Comparison of ENCODE assay signal across 8 cellular contexts in the genomic region with DNA sequence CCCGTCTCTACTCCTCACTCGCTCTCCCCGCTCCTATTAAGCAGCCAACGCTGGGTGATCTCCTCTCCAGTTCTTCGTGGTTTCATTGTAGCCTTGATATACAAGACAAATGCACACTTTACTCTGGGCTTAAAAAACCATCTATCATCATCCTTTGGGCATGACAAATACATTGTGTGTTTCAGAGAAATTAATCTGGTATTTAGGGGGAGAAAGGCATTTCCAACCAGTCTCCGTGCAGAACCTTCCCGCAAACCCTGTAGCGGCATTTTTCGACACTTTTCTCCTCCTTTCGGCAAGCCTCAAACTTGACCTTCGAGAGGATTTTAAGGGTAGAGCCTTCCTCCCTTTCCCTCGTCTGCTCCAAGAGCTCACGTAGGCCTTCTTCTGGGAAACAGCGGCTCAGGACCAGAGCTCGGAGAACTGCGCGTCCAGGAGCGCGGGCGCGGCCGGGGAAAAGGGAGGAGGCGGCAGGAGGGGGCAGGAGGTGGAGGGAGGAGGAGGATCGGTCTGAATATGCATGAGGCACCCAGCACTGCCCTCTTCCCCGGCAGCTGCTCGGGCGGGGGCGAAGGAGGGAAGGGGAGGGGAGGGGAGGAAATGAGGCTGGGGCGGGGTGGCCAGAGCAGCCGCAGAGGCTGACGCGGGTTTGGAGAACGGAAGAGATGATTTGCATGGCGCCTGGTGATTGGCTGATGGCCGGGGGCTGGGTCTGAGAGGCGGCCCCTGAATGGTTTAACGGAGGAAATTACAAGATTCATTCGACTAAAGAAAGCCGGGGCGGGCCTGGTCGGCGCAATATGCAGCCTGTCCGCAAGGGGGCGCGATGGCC.
DNase-seq lines count a peak whose midpoint lies in the region; ATAC-seq and TF ChIP-seq lines count a peak whose summit lies in the region.

No MANE protein-coding gene starts in this region.

- TF ChIP-seq CTCF in VCaP (conservative IDR thresholded peaks at IDR 0.05), result peak; percentile 72
- TF ChIP-seq CTCF in mammary epithelial cell (conservative IDR thresholded peaks at IDR 0.05 in 1 of 2, IDR thresholded peaks at IDR 0.05 in 1 of 2; ENCODE audit: extremely low read depth in 1 of 2, insufficient read depth in 1 of 2, low read depth in 1 of 2, low read length in 2 of 2), result peak; percentile 47 to 63

- peak overlapping the region; percentile 78 for H2AFZ ChIP-seq in ACC112 (ENCODE audit: low read length, unreplicated experiment)
- H2AFZ ChIP-seq in mammary epithelial cell (ENCODE audit: low read depth, low read length), result peak overlapping the region; percentile 89

- BruUV-seq in mammary epithelial cell (replicated peaks; lab: Mats Ljungman, UMichigan), result no TSS peak

- H3K36me3 ChIP-seq in ACC112 (ENCODE audit: insufficient read depth, low read length) (no peaks in the 10 kb centered on the region), mammary epithelial cell (ENCODE audit: insufficient read depth, low read length) (no peaks in the 10 kb centered on the region)

- H3K4me1 ChIP-seq in ACC112 (ENCODE audit: control insufficient read depth, insufficient read depth, low read length, unreplicated experiment), result peaks cover 13% of the 10 kb centered on the region
- H3K4me1 ChIP-seq in mammary epithelial cell (ENCODE audit: insufficient read depth, low read length), result peaks cover 21% of the 10 kb centered on the region

- CTCF ChIA-PET in mammary epithelial cell (lab: Charles Lee; ENCODE audit: low non-redundant PET), result interaction anchor here (0.5 to 0.9 kb wide), 7 partner anchors 21 to 1137 kb away, joined by 3 to 17 read pairs (median 7); no protein-coding TSS in a partner anchor

- intact Hi-C loops in mammary epithelial cell (cut with micrococcal nuclease), result loop anchor here (1.0 to 5.0 kb wide), 6 partner anchors 128 to 719 kb away; a partner anchor contains a TSS

- in situ Hi-C loops in mammary epithelial cell (cut with MboI; ENCODE audit: low sequenced_read_pairs in 2 of 2), result loop anchor here (10.0 to 25.0 kb wide), 2 partner anchors 546 to 716 kb away; no protein-coding TSS in a partner anchor

- dilution Hi-C loops in mammary epithelial cell (cut with HindIII; ENCODE audit: low sequenced_read_pairs), result no loop called here

- peak overlapping the region; percentile 88 for H3K4me2 ChIP-seq in mammary epithelial cell (ENCODE audit: insufficient read depth, low read depth, low read length)

- DNase-seq in NCI-H2171 (lab: John Stamatoyannopoulos, UW) (peak; percentile 73), mammary epithelial cell (peak; percentile 95), iPS-NIHi7 (ENCODE audit: extremely low spot score) (peak; percentile 96)

- 2% methylated on average over 16 of the region's 45 CpGs for WGBS in mammary epithelial cell (ENCODE audit: low coverage, missing lambda C conversion rate)

- peak overlapping the region; percentile 37 for H3K9ac ChIP-seq in mammary epithelial cell (ENCODE audit: insufficient read depth, low read length)

- ATAC-seq in GM18870 (IDR thresholded peaks at IDR 0.05; ENCODE audit: unreplicated experiment) (peak; percentile 94), HG03135 (IDR thresholded peaks at IDR 0.05; ENCODE audit: unreplicated experiment) (peak; percentile 93)

- H3K27me3 ChIP-seq in ACC112 (ENCODE audit: insufficient read depth, low read length) (peaks cover 90% of the 10 kb centered on the region), mammary epithelial cell (ENCODE audit: insufficient read depth, low read length) (peaks cover 12% of the 10 kb centered on the region)

- H3K4me3 ChIP-seq in ACC112 (ENCODE audit: low read depth, low read length) (peak overlapping the region; percentile 74), mammary epithelial cell (replicated peaks in 1 of 3; ENCODE audit: insufficient read depth in 1 of 3, low read depth in 2 of 3, low read length in 3 of 3) (peak overlapping the region; percentile 39 to 42 (median 41)), skin epidermis (peak overlapping the region; percentile 16 to 48 (median 24))

- H3K27ac ChIP-seq in ACC112 (ENCODE audit: low read depth, low read length), result no peak overlapping the region
- H3K27ac ChIP-seq in VCaP, result no peak overlapping the region
- H3K27ac ChIP-seq in mammary epithelial cell (ENCODE audit: insufficient read depth, low read depth, low read length), result no peak overlapping the region
- peak overlapping the region in 5 of 21 experiments; percentile 13 to 48 (median 26) for H3K27ac ChIP-seq in skin epidermis

- H3K79me2 ChIP-seq in ACC112 (ENCODE audit: control insufficient read depth, insufficient read depth, low read length, unreplicated experiment) (no peaks in the 10 kb centered on the region), mammary epithelial cell (ENCODE audit: insufficient read depth, low read length) (no peaks in the 10 kb centered on the region)

- no peaks in the 10 kb centered on the region for H4K20me1 ChIP-seq in mammary epithelial cell (ENCODE audit: insufficient read depth, low read length)

- no peaks in the 10 kb centered on the region for H3K9me3 ChIP-seq in mammary epithelial cell (replicated peaks; ENCODE audit: insufficient read depth, low read length)

Comparison
In these comparisons a context has a peak if more than half of its experiments do, and no peak if none do; other contexts are left out.
1. H3K4me3 ChIP-seq: peak in every context shown above with its lines; median percentile 74 in ACC112; 41 in mammary epithelial cell; 24 in skin epidermis.